ENCODE assay signal across 10 cellular contexts in the genomic region with DNA sequence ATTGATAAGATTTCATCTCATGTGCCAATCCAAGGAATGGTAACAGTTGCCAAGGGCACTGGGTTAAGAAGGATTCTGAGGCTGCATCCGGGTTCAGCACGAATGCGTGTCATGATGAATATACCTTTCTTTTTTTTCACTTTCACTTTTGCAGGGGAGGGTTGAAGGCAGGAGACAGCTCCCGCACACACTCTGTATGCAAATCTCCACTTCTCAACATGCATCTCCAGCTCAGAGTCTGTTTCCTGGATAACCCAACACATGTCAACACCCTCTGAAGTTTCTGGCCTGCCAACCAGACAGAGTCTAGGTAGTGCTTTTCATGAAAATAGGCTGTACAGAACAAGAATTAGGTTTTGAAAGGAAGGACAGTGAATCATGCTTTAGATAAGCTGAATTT. TPM values are rescaled to one million over a fixed set of nuclear protein-coding genes. Genes with fewer than 3 reads are reported as not detected.
DNase-seq lines count a peak whose midpoint lies in the region; ATAC-seq and TF ChIP-seq lines count a peak whose summit lies in the region.
"Had no signal": no experiment of that assay in that cellular context is flagged by ENCODE, and none has a peak within 500 bp of the region (broad histone marks: within the 10 kb centered on the region; RNA-seq: fewer than 3 reads in every experiment).

No MANE protein-coding gene starts in this region.

- no peaks in the 10 kb centered on the region for H3K4me1 ChIP-seq in PC-3 (ENCODE audit: insufficient read depth, low read length)
- H3K4me1 ChIP-seq: esophagus muscularis mucosa had no signal

- H3K79me2 ChIP-seq in PC-3 (ENCODE audit: low read length), result no peaks in the 10 kb centered on the region

- H3K9me2 ChIP-seq in PC-3 (replicated peaks; ENCODE audit: low read length), result no peaks in the 10 kb centered on the region

- no peaks in the 10 kb centered on the region for H3F3A ChIP-seq in PC-3 (ENCODE audit: low read length, unreplicated experiment)

- no peaks in the 10 kb centered on the region for H3K9me3 ChIP-seq in PC-3 (ENCODE audit: low read length)
- H3K9me3 ChIP-seq: esophagus muscularis mucosa had no signal

- peak overlapping the region; percentile 79 to 92 for H3K27ac Mint-ChIP-seq in natural killer cell treated with Interleukin-12 subunit alpha and Interleukin-12 subunit beta and Interleukin-15 and Interleukin-18, amount 100 ng/mL, for 72 hours
- H3K27ac Mint-ChIP-seq: nephron had no signal

- no peak overlapping the region for H3K9ac ChIP-seq in PC-3 (ENCODE audit: low read length)

- H3K36me3 ChIP-seq in PC-3 (ENCODE audit: low read depth, low read length), result peaks cover 76% of the 10 kb centered on the region

- no peaks in the 10 kb centered on the region for H4K20me1 ChIP-seq in PC-3 (ENCODE audit: low read length)

- CTCF ChIA-PET in PC-3 (lab: Charles Lee), result no interaction called here

- H3K9me3 Mint-ChIP-seq in natural killer cell treated with Interleukin-12 subunit alpha and Interleukin-12 subunit beta and Interleukin-15 and Interleukin-18, amount 100 ng/mL, for 72 hours, result no peaks in the 10 kb centered on the region
- H3K9me3 Mint-ChIP-seq: nephron had no signal

- no TSS peak for BruUV-seq in PC-3 (replicated peaks; lab: Mats Ljungman, UMichigan)

- H3K4me3 Mint-ChIP-seq in natural killer cell treated with Interleukin-12 subunit alpha and Interleukin-12 subunit beta and Interleukin-15 and Interleukin-18, amount 100 ng/mL, for 72 hours, result peak overlapping the region; percentile 70
- H3K4me3 Mint-ChIP-seq: nephron had no signal

- H3K27me3 Mint-ChIP-seq in natural killer cell treated with Interleukin-12 subunit alpha and Interleukin-12 subunit beta and Interleukin-15 and Interleukin-18, amount 100 ng/mL, for 72 hours, result no peaks in the 10 kb centered on the region

- H3K4me1 Mint-ChIP-seq in natural killer cell treated with Interleukin-12 subunit alpha and Interleukin-12 subunit beta and Interleukin-15 and Interleukin-18, amount 100 ng/mL, for 72 hours (ENCODE audit: low read depth in 2 of 2), result peaks cover 19 to 37% of the 10 kb centered on the region in 2 donors
- H3K4me1 Mint-ChIP-seq: nephron had no signal

- no peak overlapping the region for H3K4me2 ChIP-seq in PC-3 (ENCODE audit: low read length)

- H2AFZ ChIP-seq in PC-3 (ENCODE audit: low read length), result no peak overlapping the region

- no peak overlapping the region for H3K27ac ChIP-seq in PC-3 (ENCODE audit: low read length)
- H3K27ac ChIP-seq: esophagus muscularis mucosa had no signal

- no peak overlapping the region for H3K4me3 ChIP-seq in PC-3 (ENCODE audit: low read length)
- H3K4me3 ChIP-seq: esophagus muscularis mucosa had no signal

- intact Hi-C loops in PC-3 (cut with micrococcal nuclease), result no loop called here

- peak; percentile 21 for DNase-seq in NCI-H526 treated with DMSO at 0.1 percent for 48 hours (lab: John Stamatoyannopoulos, UW)
- DNase-seq in natural killer cell treated with Interleukin-12 subunit alpha and Interleukin-12 subunit beta and Interleukin-15 and Interleukin-18, amount 100 ng/mL, for 72 hours (ENCODE audit: low spot score), result no peak
- DNase-seq in NCI-H1105 treated with DMSO at 0.1 percent for 48 hours (lab: John Stamatoyannopoulos, UW), result no peak
- no peak for DNase-seq in DMS53 treated with DMSO at 0.1 percent for 48 hours (lab: John Stamatoyannopoulos, UW; ENCODE audit: unreplicated experiment)
- DNase-seq in SW480 (ENCODE audit: low spot score), result no peak
- no peak for DNase-seq in PC-3

- ATAC-seq in GM18907 (IDR thresholded peaks at IDR 0.05; ENCODE audit: unreplicated experiment) (peak; percentile 99), HG02610 (IDR thresholded peaks at IDR 0.05; ENCODE audit: unreplicated experiment) (peak; percentile 98), PC-3 (no peak)
- peak; percentile 92 to 93 for ATAC-seq in natural killer cell treated with Interleukin-12 subunit alpha and Interleukin-12 subunit beta and Interleukin-15 and Interleukin-18, amount 100 ng/mL, for 72 hours

- peaks cover 25% of the 10 kb centered on the region for H3K36me3 Mint-ChIP-seq in natural killer cell treated with Interleukin-12 subunit alpha and Interleukin-12 subunit beta and Interleukin-15 and Interleukin-18, amount 100 ng/mL, for 72 hours

- POLR2A ChIA-PET in PC-3 (lab: Charles Lee; ENCODE audit: unreplicated experiment), result no interaction called here

- H3K27me3 ChIP-seq in PC-3 (ENCODE audit: low read length), result no peaks in the 10 kb centered on the region
- H3K27me3 ChIP-seq: esophagus muscularis mucosa had no signal

- no peak for TF ChIP-seq CTCF in PC-3 (conservative IDR thresholded peaks at IDR 0.05; ENCODE audit: low read depth, low read length)

RNA-seq across cellular contexts. Expression of gene B4GALT4, which starts 21.6 kb away (rescaled TPM):
- total RNA-seq in natural killer cell treated with Interleukin-12 subunit alpha and Interleukin-12 subunit beta and Interleukin-15 and Interleukin-18, amount 100 ng/mL, for 72 hours, result 10 to 100 TPM; 34.3 to 38.4 TPM
- total RNA-seq in PC-3 (2014; rRNA removed), result 37.6 and 40.8 TPM in 2 replicates

RNA-seq across cellular contexts. Expression of gene UPK1B, which starts 45.7 kb away (rescaled TPM):
- total RNA-seq in natural killer cell treated with Interleukin-12 subunit alpha and Interleukin-12 subunit beta and Interleukin-15 and Interleukin-18, amount 100 ng/mL, for 72 hours, result not detected
- 0.04 TPM in 1 of 2 replicates, not detected in the other for total RNA-seq in PC-3 (2014; rRNA removed)
- total RNA-seq: esophagus muscularis mucosa had no signal
